8 cellular contexts compared by ENCODE assay signal in genomic region chr14:93219103-93219726, GRCh38. TPM values are rescaled to one million over a fixed set of nuclear protein-coding genes. Genes with fewer than 3 reads are reported as not detected.
DNase-seq lines count a peak whose midpoint lies in the region; ATAC-seq, FAIRE-seq and TF ChIP-seq lines count a peak whose summit lies in the region.

No MANE protein-coding gene starts in this region.

- TF ChIP-seq CTCF in foreskin keratinocyte (conservative IDR thresholded peaks at IDR 0.05) = peak; percentile 83

- POLR2A ChIA-PET in activated CD4-positive, alpha-beta memory T cell treated with anti-CD3 and anti-CD28 coated beads, Interleukin-2, amount 10 ng/mL, durations not matched to agents 7 days and 5 days (lab: Charles Lee) = interaction anchor here (1.0 kb wide), 1 partner anchor 34 kb away, joined by 3 read pairs; the partner anchor contains the start of genes LYSET and MOAP1

- H3K27me3 ChIP-seq in foreskin keratinocyte = no peaks in the 10 kb centered on the region
- H3K27me3 ChIP-seq in small intestine (ENCODE audit: control insufficient read depth in 2 of 2, insufficient read depth in 2 of 2, low read length in 2 of 2) = no peaks in the 10 kb centered on the region

- H3K4me3 Mint-ChIP-seq in activated CD4-positive, alpha-beta memory T cell treated with anti-CD3 and anti-CD28 coated beads, Interleukin-2, amount 10 ng/mL, durations not matched to agents 7 days and 5 days = no peak overlapping the region

- no peaks in the 10 kb centered on the region for H3K27me3 Mint-ChIP-seq in activated CD4-positive, alpha-beta memory T cell treated with anti-CD3 and anti-CD28 coated beads, Interleukin-2, amount 10 ng/mL, durations not matched to agents 7 days and 5 days

- H3K27ac ChIP-seq in foreskin keratinocyte (no peak overlapping the region), small intestine (ENCODE audit: low read depth in 1 of 2, low read length in 1 of 2) (no peak overlapping the region)

- 42 to 58% (median 53%) methylated on average over 3 of the region's 3 CpGs for WGBS in small intestine, 3 donors

- no peaks in the 10 kb centered on the region for H3K4me1 Mint-ChIP-seq in activated CD4-positive, alpha-beta memory T cell treated with anti-CD3 and anti-CD28 coated beads, Interleukin-2, amount 10 ng/mL, durations not matched to agents 7 days and 5 days

- ATAC-seq in HG02870 (IDR thresholded peaks at IDR 0.05; ENCODE audit: unreplicated experiment) (peak; percentile 42), foreskin keratinocyte (peak; percentile 84), HG03469 (IDR thresholded peaks at IDR 0.05; ENCODE audit: unreplicated experiment) (no peak)

- no peak overlapping the region for H3K4me3 ChIP-seq in small intestine (ENCODE audit: low read depth in 1 of 2, low read length in 2 of 2)

- H3K9me3 Mint-ChIP-seq in activated CD4-positive, alpha-beta memory T cell treated with anti-CD3 and anti-CD28 coated beads, Interleukin-2, amount 10 ng/mL, durations not matched to agents 7 days and 5 days = no peaks in the 10 kb centered on the region

- no peak for FAIRE-seq in small intestine (lab: Jason Lieb, UNC)

- CTCF ChIA-PET in activated CD4-positive, alpha-beta memory T cell treated with anti-CD3 and anti-CD28 coated beads, Interleukin-2, amount 10 ng/mL, durations not matched to agents 7 days and 5 days (lab: Charles Lee) = interaction anchor here (1.0 to 1.6 kb wide), 7 partner anchors 12 to 106 kb away, joined by 3 to 17 read pairs (median 4); partner anchors contain the start of genes GON7, LYSET, MOAP1 and UBR7

- H3K4me1 ChIP-seq in foreskin keratinocyte (no peaks in the 10 kb centered on the region), small intestine (ENCODE audit: control insufficient read depth in 2 of 2, insufficient read depth in 1 of 2, low read depth in 1 of 2, low read length in 1 of 2) (no peaks in the 10 kb centered on the region)

- peaks cover 6 to 14% of the 10 kb centered on the region in 2 donors for H3K36me3 ChIP-seq in small intestine (ENCODE audit: control insufficient read depth in 2 of 2, insufficient read depth in 2 of 2, low read length in 2 of 2)

- DNase-seq in activated CD8-positive, alpha-beta memory T cell treated with anti-CD3 and anti-CD28 coated beads, Interleukin-2, amount 50 U/mL, for 1 hour (ENCODE audit: extremely low read depth) = peak; percentile 19
- DNase-seq in activated CD8-positive, alpha-beta memory T cell treated with anti-CD3 and anti-CD28 coated beads, Interleukin-2, amount 50 U/mL, for 48 hours = no peak
- DNase-seq in NCI-H446 (lab: John Stamatoyannopoulos, UW) (peak; percentile 15 to 53), foreskin keratinocyte (peak in 1 of 2 donors; percentile 46), small intestine (peak; percentile 66)
- DNase-seq in activated CD4-positive, alpha-beta memory T cell treated with anti-CD3 and anti-CD28 coated beads, Interleukin-2, amount 10 ng/mL, durations not matched to agents 7 days and 5 days = peak; percentile 52

- H3K27ac Mint-ChIP-seq in activated CD4-positive, alpha-beta memory T cell treated with anti-CD3 and anti-CD28 coated beads, Interleukin-2, amount 10 ng/mL, durations not matched to agents 7 days and 5 days = no peak overlapping the region

- no peaks in the 10 kb centered on the region for H3K9me3 ChIP-seq in small intestine (ENCODE audit: control insufficient read depth, low read depth)

- H3K36me3 Mint-ChIP-seq in activated CD4-positive, alpha-beta memory T cell treated with anti-CD3 and anti-CD28 coated beads, Interleukin-2, amount 10 ng/mL, durations not matched to agents 7 days and 5 days (ENCODE audit: low read depth) = peaks cover 52% of the 10 kb centered on the region

RNA-seq across cellular contexts. Expression of gene UBR7, which starts 12.2 kb away (rescaled TPM):
- total RNA-seq in activated CD4-positive, alpha-beta memory T cell treated with anti-CD3 and anti-CD28 coated beads, Interleukin-2, amount 10 ng/mL, durations not matched to agents 7 days and 5 days = 10 to 100 TPM; 43.5 to 47.7 TPM
- 25.3 and 28.4 TPM in 2 replicates for total RNA-seq in foreskin keratinocyte
- polyA plus RNA-seq in foreskin keratinocyte (12.6 and 16.6 TPM in 2 replicates), small intestine (10 to 100 TPM; 12.7 to 14.5 (median 13.2) TPM)

RNA-seq across cellular contexts. Expression of gene GON7, which starts 12.3 kb away (rescaled TPM):
- 10 to 100 TPM; 16.0 to 18.2 TPM for total RNA-seq in activated CD4-positive, alpha-beta memory T cell treated with anti-CD3 and anti-CD28 coated beads, Interleukin-2, amount 10 ng/mL, durations not matched to agents 7 days and 5 days
- total RNA-seq in foreskin keratinocyte = 12.1 and 12.9 TPM in 2 replicates
- polyA plus RNA-seq in foreskin keratinocyte = 12.8 and 14.3 TPM in 2 replicates
- 10 to 100 TPM; 28.2 to 43.2 (median 30.5) TPM for polyA plus RNA-seq in small intestine

RNA-seq across cellular contexts. Expression of gene LYSET, which starts 34.1 kb away (rescaled TPM):
- total RNA-seq in activated CD4-positive, alpha-beta memory T cell treated with anti-CD3 and anti-CD28 coated beads, Interleukin-2, amount 10 ng/mL, durations not matched to agents 7 days and 5 days = 1 to 10 TPM; 7.4 to 8.3 TPM
- total RNA-seq in foreskin keratinocyte = 17.1 TPM in 2 replicates
- polyA plus RNA-seq in foreskin keratinocyte (20.7 and 23.3 TPM in 2 replicates), small intestine (10 to 100 TPM; 26.2 to 28.0 (median 27.6) TPM)

RNA-seq across cellular contexts. Expression of gene MOAP1, which starts 34.5 kb away (rescaled TPM):
- 10 to 100 TPM; 23.1 to 24.6 TPM for total RNA-seq in activated CD4-positive, alpha-beta memory T cell treated with anti-CD3 and anti-CD28 coated beads, Interleukin-2, amount 10 ng/mL, durations not matched to agents 7 days and 5 days
- total RNA-seq in foreskin keratinocyte = 7.4 and 8.2 TPM in 2 replicates
- 5.6 and 5.7 TPM in 2 replicates for polyA plus RNA-seq in foreskin keratinocyte
- polyA plus RNA-seq in small intestine = 10 to 100 TPM; 14.5 to 25.0 (median 22.4) TPM
